8 cellular contexts compared by ENCODE assay signal in genomic region chr6:28943557-28944411, GRCh38. TPM values are rescaled to one million over a fixed set of nuclear protein-coding genes. Genes with fewer than 3 reads are reported as not detected.
DNase-seq lines count a peak whose midpoint lies in the region; ATAC-seq and TF ChIP-seq lines count a peak whose summit lies in the region.

No MANE protein-coding gene starts in this region.

- peak; percentile 63 for DNase-seq in COR-L47 (lab: John Stamatoyannopoulos, UW)
- DNase-seq in Jurkat, Clone E6-1 (ENCODE audit: low read depth, low spot score) = peak; percentile 59
- peak; percentile 78 to 81 for DNase-seq in SHP77 (lab: John Stamatoyannopoulos, UW)
- DNase-seq in Right ventricle myocardium inferior (ENCODE audit: missing footprints) = no peak
- peak; percentile 80 for DNase-seq in osteoblast (ENCODE audit: insufficient read length, low spot score, missing footprints)
- DNase-seq in tibial nerve (ENCODE audit: low spot score in 2 of 2) = peak; percentile 61 to 62

- H3K9me3 ChIP-seq in osteoblast (ENCODE audit: low read depth, low read length) (no peaks in the 10 kb centered on the region), tibial nerve (no peaks in the 10 kb centered on the region)

- TF ChIP-seq CTCF in osteoblast (IDR thresholded peaks at IDR 0.05; ENCODE audit: extremely low read depth, low read depth, low read length) (no peak), tibial nerve (IDR thresholded peaks at IDR 0.05) (no peak)

- no peak for TF ChIP-seq EP300 in tibial nerve (IDR thresholded peaks at IDR 0.05)

- no peaks in the 10 kb centered on the region for H3K36me3 ChIP-seq in osteoblast (ENCODE audit: insufficient read depth, low read length)
- H3K36me3 ChIP-seq in tibial nerve = no peaks in the 10 kb centered on the region

- no peaks in the 10 kb centered on the region for H3K79me2 ChIP-seq in osteoblast (ENCODE audit: insufficient read depth, low read length)

- H3K4me3 Mint-ChIP-seq in activated naive CD8-positive, alpha-beta T cell = peak overlapping the region; percentile 83

- H2AFZ ChIP-seq in osteoblast (ENCODE audit: low read length) = peak overlapping the region; percentile 94

- H3K27ac ChIP-seq in osteoblast (ENCODE audit: low read depth, low read length) (peak overlapping the region; percentile 74), tibial nerve (peak overlapping the region; percentile 73 to 87 (median 82))

- H3K27ac Mint-ChIP-seq in activated naive CD8-positive, alpha-beta T cell = peak overlapping the region; percentile 95

- peak overlapping the region; percentile 85 for H3K4me2 ChIP-seq in osteoblast (ENCODE audit: insufficient read depth, low read length)

- no peaks in the 10 kb centered on the region for H3K27me3 ChIP-seq in osteoblast (ENCODE audit: insufficient read depth, low read length)
- no peaks in the 10 kb centered on the region for H3K27me3 ChIP-seq in tibial nerve

- 2 to 4% methylated on average over 33 of the region's 33 CpGs for WGBS in tibial nerve, 2 donors

- peak; percentile 60 for ATAC-seq in Right ventricle myocardium inferior
- no peak for ATAC-seq in HG02885 (IDR thresholded peaks at IDR 0.05; ENCODE audit: poor library complexity, unreplicated experiment)

- no peaks in the 10 kb centered on the region for H3K36me3 Mint-ChIP-seq in activated naive CD8-positive, alpha-beta T cell

- peaks cover 4% of the 10 kb centered on the region for H3K9me3 Mint-ChIP-seq in activated naive CD8-positive, alpha-beta T cell (ENCODE audit: low read depth)

- intact Hi-C loops in Right ventricle myocardium inferior (cut with DNase I) = loop anchor here (1.0 to 5.0 kb wide), 2 partner anchors 39 to 106 kb away; no protein-coding TSS in a partner anchor

- H3K4me1 ChIP-seq in osteoblast (ENCODE audit: insufficient read depth, low read length) (peaks cover 10% of the 10 kb centered on the region), tibial nerve (peaks cover 0 to 33% (median 13%) of the 10 kb centered on the region in 4 donors)

- no peaks in the 10 kb centered on the region for H4K20me1 ChIP-seq in osteoblast (ENCODE audit: insufficient read depth, low read length)

- peak overlapping the region; percentile 74 for H3K4me3 ChIP-seq in Jurkat, Clone E6-1 (ENCODE audit: low read length)
- peak overlapping the region; percentile 75 for H3K4me3 ChIP-seq in osteoblast (ENCODE audit: insufficient read depth, low read length)
- peak overlapping the region; percentile 31 to 71 (median 57) for H3K4me3 ChIP-seq in tibial nerve

- TF ChIP-seq POLR2A in tibial nerve (IDR thresholded peaks at IDR 0.05) = no peak

- no peaks in the 10 kb centered on the region for H3K27me3 Mint-ChIP-seq in activated naive CD8-positive, alpha-beta T cell

- peaks cover 42% of the 10 kb centered on the region for H3K4me1 Mint-ChIP-seq in activated naive CD8-positive, alpha-beta T cell (ENCODE audit: low read depth)

RNA-seq across cellular contexts. Expression of gene TRIM27, which starts 20.0 kb away (rescaled TPM):
- 56.8 TPM for polyA plus RNA-seq in Jurkat, Clone E6-1 (2012; ENCODE audit: insufficient read depth, insufficient read length)
- total RNA-seq in Right ventricle myocardium inferior = 18.5 TPM
- total RNA-seq in osteoblast = 53.6 and 63.6 TPM in 2 replicates
- total RNA-seq in tibial nerve = 10 to 100 TPM; 57.5 to 90.9 (median 72.4) TPM
